Comparison of ENCODE assay signal across 9 cellular contexts in genomic region chr11:59263225-59263894, GRCh38. TPM values are rescaled to one million over a fixed set of nuclear protein-coding genes. Genes with fewer than 3 reads are reported as not detected.
A peak's percentile ranks its signal among the peaks of the same experiment; 100 is the strongest.
DNase-seq lines count a peak whose midpoint lies in the region; TF ChIP-seq lines count a peak whose summit lies in the region.
"Had no signal": no experiment of that assay in that cellular context is flagged by ENCODE, and none has a peak within 500 bp of the region (broad histone marks: within the 10 kb centered on the region; RNA-seq: fewer than 3 reads in every experiment).

No MANE protein-coding gene starts in this region.

- peaks cover 78% of the 10 kb centered on the region for H3K27me3 ChIP-seq in WERI-Rb-1 (ENCODE audit: insufficient read depth, low read depth, severe bottlenecking)
- no peaks in the 10 kb centered on the region for H3K27me3 ChIP-seq in mesendoderm (ENCODE audit: insufficient read depth, low read length, poor library complexity)
- H3K27me3 ChIP-seq: cardiac muscle cell had no signal

- no peak overlapping the region for H3K56ac ChIP-seq in mesendoderm (ENCODE audit: low read length)

- no peaks in the 10 kb centered on the region for H3K9me3 ChIP-seq in WERI-Rb-1 (ENCODE audit: severe bottlenecking)

- no peak overlapping the region for H3K4me2 ChIP-seq in mesendoderm (ENCODE audit: low read length)

- H4K8ac ChIP-seq in mesendoderm (ENCODE audit: low read depth, low read length) = no peak overlapping the region

- H3K27ac Mint-ChIP-seq in activated T-helper 1 cell treated with anti-CD3 and anti-CD28 coated beads, Interleukin-12 subunit alpha, Interleukin-12 subunit beta, Interleukin-2, Interleukin-4 antibody, amounts not matched to agents 30 ng/mL and 10 ng/mL and 1 ng/mL, durations not matched to agents 14 hours and 24 hours and 36 hours = no peak overlapping the region

- intact Hi-C loops in activated T-helper 1 cell treated with anti-CD3 and anti-CD28 coated beads, Interleukin-12 subunit alpha, Interleukin-12 subunit beta, Interleukin-2, Interleukin-4 antibody, amounts not matched to agents 30 ng/mL and 10 ng/mL and 1 ng/mL, durations not matched to agents 14 hours and 24 hours and 36 hours (cut with micrococcal nuclease) = no loop called here

- H3K9me3 Mint-ChIP-seq in activated T-helper 1 cell treated with anti-CD3 and anti-CD28 coated beads, Interleukin-12 subunit alpha, Interleukin-12 subunit beta, Interleukin-2, Interleukin-4 antibody, amounts not matched to agents 30 ng/mL and 10 ng/mL and 1 ng/mL, durations not matched to agents 14 hours and 24 hours and 36 hours = no peaks in the 10 kb centered on the region

- H3K23ac ChIP-seq in mesendoderm (ENCODE audit: low read length) = no peak overlapping the region

- no peaks in the 10 kb centered on the region for H3K36me3 Mint-ChIP-seq in activated T-helper 1 cell treated with anti-CD3 and anti-CD28 coated beads, Interleukin-12 subunit alpha, Interleukin-12 subunit beta, Interleukin-2, Interleukin-4 antibody, amounts not matched to agents 30 ng/mL and 10 ng/mL and 1 ng/mL, durations not matched to agents 14 hours and 24 hours and 36 hours (ENCODE audit: low read depth)

- H3K27me3 Mint-ChIP-seq in activated T-helper 1 cell treated with anti-CD3 and anti-CD28 coated beads, Interleukin-12 subunit alpha, Interleukin-12 subunit beta, Interleukin-2, Interleukin-4 antibody, amounts not matched to agents 30 ng/mL and 10 ng/mL and 1 ng/mL, durations not matched to agents 14 hours and 24 hours and 36 hours (ENCODE audit: insufficient read depth) = no peaks in the 10 kb centered on the region

- no peak overlapping the region for H3K9ac ChIP-seq in mesendoderm (ENCODE audit: low read length)

- H2BK120ac ChIP-seq in mesendoderm (ENCODE audit: low read depth, low read length) = no peak overlapping the region

- POLR2A ChIA-PET in GM10248 (lab: Yijun Ruan, JAX) = no interaction called here

- H3K4me3 ChIP-seq in WERI-Rb-1 (ENCODE audit: low read depth, low read length) = no peak overlapping the region
- H3K4me3 ChIP-seq in mesendoderm (ENCODE audit: low read length) = no peak overlapping the region
- H3K4me3 ChIP-seq: cardiac muscle cell had no signal

- H3K27ac ChIP-seq in WERI-Rb-1 (no peak overlapping the region), mesendoderm (ENCODE audit: low read depth, low read length) (no peak overlapping the region)
- H3K27ac ChIP-seq: cardiac muscle cell had no signal

- no peak overlapping the region for H4K5ac ChIP-seq in mesendoderm (ENCODE audit: low read length)

- no peaks in the 10 kb centered on the region for H3K4me1 ChIP-seq in mesendoderm (ENCODE audit: control insufficient read depth, low read depth, low read length)

- H3K79me2 ChIP-seq in mesendoderm (ENCODE audit: control insufficient read depth, insufficient read depth, low read length) = no peaks in the 10 kb centered on the region

- no peak overlapping the region for H2BK5ac ChIP-seq in mesendoderm (ENCODE audit: low read length)

- H3K4ac ChIP-seq in mesendoderm (ENCODE audit: low read depth, low read length) = no peak overlapping the region

- H3K4me1 Mint-ChIP-seq in activated T-helper 1 cell treated with anti-CD3 and anti-CD28 coated beads, Interleukin-12 subunit alpha, Interleukin-12 subunit beta, Interleukin-2, Interleukin-4 antibody, amounts not matched to agents 30 ng/mL and 10 ng/mL and 1 ng/mL, durations not matched to agents 14 hours and 24 hours and 36 hours (ENCODE audit: low read depth) = no peaks in the 10 kb centered on the region

- DNase-seq in GM10248 (ENCODE audit: extremely low spot score) (no peak), HT-29 (ENCODE audit: low spot score) (peak; percentile 78), WERI-Rb-1 (peak; percentile 18), mesendoderm (peak; percentile 64), SK-N-DZ (ENCODE audit: low spot score) (no peak), NCI-H345 (lab: John Stamatoyannopoulos, UW) (no peak)
- DNase-seq in activated T-helper 1 cell treated with anti-CD3 and anti-CD28 coated beads, Interleukin-12 subunit alpha, Interleukin-12 subunit beta, Interleukin-2, Interleukin-4 antibody, amounts not matched to agents 30 ng/mL and 10 ng/mL and 1 ng/mL, durations not matched to agents 14 hours and 24 hours and 36 hours (ENCODE audit: low spot score) = no peak
- DNase-seq: NCI-H1436 had no signal

- H2BK15ac ChIP-seq in mesendoderm (replicated peaks; ENCODE audit: low read depth) = no peak overlapping the region

- H3K18ac ChIP-seq in mesendoderm (ENCODE audit: low read length) = no peak overlapping the region

- no peak overlapping the region for H3K4me3 Mint-ChIP-seq in activated T-helper 1 cell treated with anti-CD3 and anti-CD28 coated beads, Interleukin-12 subunit alpha, Interleukin-12 subunit beta, Interleukin-2, Interleukin-4 antibody, amounts not matched to agents 30 ng/mL and 10 ng/mL and 1 ng/mL, durations not matched to agents 14 hours and 24 hours and 36 hours

- no peaks in the 10 kb centered on the region for H3K79me1 ChIP-seq in mesendoderm (ENCODE audit: low read length)

- H2AK5ac ChIP-seq in mesendoderm (ENCODE audit: low read length) = no peak overlapping the region

- peak; percentile 56 for TF ChIP-seq CTCF in GM10248 (IDR thresholded peaks at IDR 0.05; ENCODE audit: control extremely low read depth, extremely low read depth, low read depth, missing control alignments)
- peak; percentile 45 for TF ChIP-seq CTCF in WERI-Rb-1 (IDR thresholded peaks at IDR 0.05; ENCODE audit: low read depth, low read length)

- WGBS in mesendoderm (ENCODE audit: extremely low coverage, insufficient coverage, low lambda C conversion rate) = no CpG with 5 or more reads among the region's 9 CpGs

- H3K36me3 ChIP-seq in WERI-Rb-1 (no peaks in the 10 kb centered on the region), mesendoderm (ENCODE audit: control insufficient read depth, insufficient read depth, low read length) (no peaks in the 10 kb centered on the region)
- H3K36me3 ChIP-seq: cardiac muscle cell had no signal

- CTCF ChIA-PET in GM10248 (lab: Yijun Ruan, JAX) = interaction anchor here (1.1 to 2.9 kb wide), 6 partner anchors 9 to 103 kb away, joined by 3 to 13 read pairs (median 6); partner anchors contain the start of gene DTX4

RNA-seq across cellular contexts. Expression of gene MPEG1, which starts 50.6 kb away (rescaled TPM):
- total RNA-seq in HT-29 (2014; rRNA removed; shearing (Covaris generic)) = not detected in 2 replicates
- polyA plus RNA-seq in mesendoderm (2013, experiment 1 of 2) = not detected
- polyA plus RNA-seq in mesendoderm (2013, experiment 2 of 2) = not detected
- not detected in 2 replicates for polyA plus RNA-seq in SK-N-DZ (2014; cell fraction: cytosol; rRNA removed)
- polyA plus RNA-seq in SK-N-DZ (2014; cell fraction: nucleus; rRNA removed) = not detected in 2 replicates
- not detected in 2 replicates for total RNA-seq in activated T-helper 1 cell treated with anti-CD3 and anti-CD28 coated beads, Interleukin-12 subunit alpha, Interleukin-12 subunit beta, Interleukin-2, Interleukin-4 antibody, amounts not matched to agents 30 ng/mL and 10 ng/mL and 1 ng/mL, durations not matched to agents 14 hours and 24 hours and 36 hours
- total RNA-seq: cardiac muscle cell had no signal
- polyA plus RNA-seq: cardiac muscle cell had no signal

Comparison
In these comparisons a context has a peak if more than half of its experiments do, and no peak if none do; other contexts are left out.
1. DNase-seq: peak in HT-29 (single experiment), WERI-Rb-1 (single experiment) and mesendoderm (single experiment); none in GM10248 (single experiment), SK-N-DZ (single experiment), activated T-helper 1 cell treated with anti-CD3 and anti-CD28 coated beads, Interleukin-12 subunit alpha, Interleukin-12 subunit beta, Interleukin-2, Interleukin-4 antibody, amounts not matched to agents 30 ng/mL and 10 ng/mL and 1 ng/mL, durations not matched to agents 14 hours and 24 hours and 36 hours (single experiment) and NCI-H345 (single experiment).